ENCODE assay signal across 8 cellular contexts in the genomic region with DNA sequence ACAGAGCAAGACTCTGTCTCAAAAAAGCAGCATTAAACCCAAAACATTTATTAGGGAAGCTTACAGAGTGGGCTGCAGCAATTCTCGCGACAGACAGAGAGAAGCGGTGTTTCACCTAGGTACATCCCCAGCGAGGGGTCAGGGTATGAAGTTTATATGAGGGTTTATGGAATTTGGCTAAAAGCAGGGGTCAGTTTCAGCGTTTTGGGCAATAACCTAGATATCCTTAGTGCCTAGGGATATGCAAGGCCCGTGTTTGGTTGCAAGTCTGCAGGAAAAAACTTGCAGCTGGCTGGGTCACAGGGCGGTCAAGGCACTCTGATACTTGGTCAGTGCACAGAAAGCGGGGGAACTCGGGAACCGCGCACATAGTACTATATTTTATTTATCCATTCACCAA. TPM values are rescaled to one million over a fixed set of nuclear protein-coding genes. Genes with fewer than 3 reads are reported as not detected.
DNase-seq lines count a peak whose midpoint lies in the region; ATAC-seq and TF ChIP-seq lines count a peak whose summit lies in the region.

No MANE protein-coding gene starts in this region.

- no peak overlapping the region for H2AFZ ChIP-seq in OCI-LY1 (ENCODE audit: low read length)

- peaks cover 12% of the 10 kb centered on the region for H3K36me3 Mint-ChIP-seq in natural killer cell

- peaks cover 16% of the 10 kb centered on the region for H3K79me2 ChIP-seq in OCI-LY1 (ENCODE audit: insufficient read depth, low read length)

- H3K36me3 ChIP-seq in OCI-LY1 (ENCODE audit: insufficient read depth, low read length): peaks cover 34% of the 10 kb centered on the region

- no peaks in the 10 kb centered on the region for H3K9me2 ChIP-seq in OCI-LY1 (ENCODE audit: low read depth, low read length)

- H3K27ac ChIP-seq in OCI-LY1 (ENCODE audit: low read depth, low read length, poor library complexity, severe bottlenecking) (peak overlapping the region; percentile 16), dorsolateral prefrontal cortex (peak overlapping the region in 45 of 59 donors; percentile 14 to 89 (median 75))

- peaks cover 22 to 32% of the 10 kb centered on the region in 2 donors for H3K4me1 Mint-ChIP-seq in natural killer cell

- no peaks in the 10 kb centered on the region for H3K27me3 Mint-ChIP-seq in natural killer cell (ENCODE audit: low read depth in 2 of 2)

- H3K4me3 Mint-ChIP-seq in natural killer cell: peak overlapping the region; percentile 98

- ATAC-seq in natural killer cell: no peak
- no peak for ATAC-seq in HG03196 (IDR thresholded peaks at IDR 0.05; ENCODE audit: unreplicated experiment)

- H3K27me3 ChIP-seq in OCI-LY1 (ENCODE audit: insufficient read depth, low read length): no peaks in the 10 kb centered on the region
- H3K27me3 ChIP-seq in dorsolateral prefrontal cortex: no peaks in the 10 kb centered on the region

- no peaks in the 10 kb centered on the region; the same call in 1 of the 2 replicates for H3F3A ChIP-seq in OCI-LY1 (ENCODE audit: insufficient read depth, low read length)

- no peaks in the 10 kb centered on the region for H3K9me3 Mint-ChIP-seq in natural killer cell

- H3K4me1 ChIP-seq in OCI-LY1 (ENCODE audit: insufficient read depth, low read length, severe bottlenecking): peaks cover 14% of the 10 kb centered on the region

- peak overlapping the region; percentile 79 for H3K4me2 ChIP-seq in OCI-LY1 (ENCODE audit: low read length)

- H3K27ac Mint-ChIP-seq in natural killer cell: peak overlapping the region; percentile 95

- TF ChIP-seq CTCF in GM10266 (IDR thresholded peaks at IDR 0.05; ENCODE audit: control insufficient read depth, insufficient read depth, low read depth, missing control alignments) (no peak), OCI-LY1 (IDR thresholded peaks at IDR 0.05; ENCODE audit: low read length) (no peak), dorsolateral prefrontal cortex (IDR thresholded peaks at IDR 0.05 in 54 of 56, conservative IDR thresholded peaks at IDR 0.05 in 2 of 56; ENCODE audit: low read depth in 1 of 56, partially characterized antibody in 56 of 56) (no peak), natural killer cell (IDR thresholded peaks at IDR 0.05) (no peak)

- peak overlapping the region; percentile 82 for H3K9ac ChIP-seq in OCI-LY1 (ENCODE audit: low read length)

- no peaks in the 10 kb centered on the region for H3K9me3 ChIP-seq in OCI-LY1 (ENCODE audit: low read length)

- H3K4me3 ChIP-seq in OCI-LY1 (ENCODE audit: low read depth, low read length, poor library complexity, severe bottlenecking) (peak overlapping the region; percentile 91), dorsolateral prefrontal cortex (peak overlapping the region; percentile 57 to 100 (median 92))

- H4K20me1 ChIP-seq in OCI-LY1 (ENCODE audit: insufficient read depth, low read length): no peaks in the 10 kb centered on the region

- DNase-seq in GM10266 (ENCODE audit: extremely low spot score) (peak; percentile 27), dorsolateral prefrontal cortex (peak in 1 of 10 donors; percentile 10), natural killer cell (no peak), NCI-H345 treated with DMSO at 0.1 percent for 48 hours (lab: John Stamatoyannopoulos, UW; ENCODE audit: unreplicated experiment) (no peak), kidney glomerular epithelial cell (lab: John Stamatoyannopoulos, UW) (no peak), NCI-H2107 (lab: John Stamatoyannopoulos, UW) (no peak)

- intact Hi-C loops in dorsolateral prefrontal cortex (cut with DNase I): loop anchor here (2.0 to 10.0 kb wide), 3 partner anchors 48 to 49 kb away; partner anchors contain the start of genes SPTAN1 (in 2 of the 2) and ODF2 (in 1 of the 2)
- intact Hi-C loops in natural killer cell (cut with micrococcal nuclease): loop anchor here (2.0 kb wide), 2 partner anchors 47 to 49 kb away; partner anchors contain the start of genes ODF2 and SPTAN1

RNA-seq across cellular contexts. Expression of gene GLE1, which starts 0.6 kb away (rescaled TPM):
- total RNA-seq in dorsolateral prefrontal cortex: 10 to 100 TPM; 11.7 to 22.4 (median 16.7) TPM
- 10 to 100 TPM; 21.2 to 33.3 (median 23.3) TPM for total RNA-seq in natural killer cell

RNA-seq across cellular contexts. Expression of gene ODF2, which starts 48.1 kb away (rescaled TPM):
- total RNA-seq in dorsolateral prefrontal cortex (10 to 100 TPM; 20.1 to 43.4 (median 28.1) TPM), natural killer cell (10 to 100 TPM; 36.4 to 44.4 (median 37.5) TPM)

RNA-seq across cellular contexts. Expression of gene SPTAN1, which starts 48.5 kb away (rescaled TPM):
- total RNA-seq in dorsolateral prefrontal cortex (1,000 to 10,000 TPM in 93 of 120 experiments, 100 to 1,000 TPM in 27; 588 to 1,376 (median 1,110) TPM), natural killer cell (100 to 1,000 TPM; 301 to 420 (median 400) TPM)
